ENCODE assay signal across 30 cellular contexts in genomic region chr16:14146445-14146844, GRCh38.
DNase-seq lines count a peak whose midpoint lies in the region; ATAC-seq, FAIRE-seq and TF ChIP-seq lines count a peak whose summit lies in the region.
"Had no signal": no experiment of that assay in that cellular context is flagged by ENCODE, and none has a peak within 500 bp of the region (broad histone marks: within the 10 kb centered on the region; RNA-seq: fewer than 3 reads in every experiment).

No MANE protein-coding gene starts in this region.

- H3K27ac ChIP-seq in HepG2 (ENCODE audit: extremely low read length, insufficient read depth, low read length) = no peak overlapping the region
- no peak overlapping the region for H3K27ac ChIP-seq in right lobe of liver
- no peak overlapping the region for H3K27ac ChIP-seq in effector memory CD4-positive, alpha-beta T cell (ENCODE audit: insufficient read depth, low read length, poor library complexity, severe bottlenecking)
- H3K27ac ChIP-seq: HL-60, RWPE1 had no signal

- no peak overlapping the region for H2AFZ ChIP-seq in HepG2 (ENCODE audit: low read length)

- no peak overlapping the region for H3K4me3 ChIP-seq in HepG2 (replicated peaks in 1 of 3; ENCODE audit: insufficient read depth in 1 of 3, low read depth in 2 of 3, low read length in 3 of 3)
- H3K4me3 ChIP-seq in right lobe of liver = no peak overlapping the region
- H3K4me3 ChIP-seq in effector memory CD4-positive, alpha-beta T cell (ENCODE audit: insufficient read depth, low read depth, low read length, poor library complexity, severe bottlenecking) = no peak overlapping the region

- POLR2A ChIA-PET in HepG2 (lab: Yijun Ruan, JAX) (interaction anchor here (1.3 kb wide), 1 partner anchor 76 kb away, joined by 3 read pairs; no protein-coding TSS in a partner anchor), GM10248 (lab: Yijun Ruan, JAX) (no interaction called here)

- no peaks in the 10 kb centered on the region for H3K27me3 ChIP-seq in HepG2 (ENCODE audit: control insufficient read depth in 1 of 2, insufficient read depth in 2 of 2, low read length in 2 of 2)
- no peaks in the 10 kb centered on the region for H3K27me3 ChIP-seq in right lobe of liver
- no peaks in the 10 kb centered on the region for H3K27me3 ChIP-seq in effector memory CD4-positive, alpha-beta T cell (replicated peaks; ENCODE audit: control insufficient read depth, insufficient read depth, low read length, poor library complexity, severe bottlenecking)

- H3K4me1 ChIP-seq in HepG2 (ENCODE audit: insufficient read depth, low read length) (peaks cover 15% of the 10 kb centered on the region), right lobe of liver (peaks cover 0 to 10% (median 3%) of the 10 kb centered on the region in 4 donors)
- no peaks in the 10 kb centered on the region for H3K4me1 ChIP-seq in effector memory CD4-positive, alpha-beta T cell (ENCODE audit: control insufficient read depth, insufficient read depth, low read length, poor library complexity, severe bottlenecking)

- no peak for TF ChIP-seq CTCF in HepG2 (CRISPR knock-in tag; IDR thresholded peaks at IDR 0.05)
- no peak for TF ChIP-seq CTCF in right lobe of liver (IDR thresholded peaks at IDR 0.05)
- no peak for TF ChIP-seq CTCF in mesothelial cell of epicardium (IDR thresholded peaks at IDR 0.05; ENCODE audit: unreplicated experiment)
- no peak for TF ChIP-seq CTCF in GM10248 (IDR thresholded peaks at IDR 0.05; ENCODE audit: control extremely low read depth, extremely low read depth, low read depth, missing control alignments)

- peaks cover 5 to 16% of the 10 kb centered on the region in 2 experiments; a peak in 4 of 5 replicates for H3K36me3 ChIP-seq in HepG2 (replicated peaks in 1 of 2; ENCODE audit: control insufficient read depth in 1 of 2, insufficient read depth in 2 of 2, low read length in 2 of 2)
- H3K36me3 ChIP-seq in right lobe of liver = no peaks in the 10 kb centered on the region
- H3K36me3 ChIP-seq in effector memory CD4-positive, alpha-beta T cell (ENCODE audit: control insufficient read depth, insufficient read depth, low read length) = no peaks in the 10 kb centered on the region

- no peak for TF ChIP-seq RAD21 in HepG2 (CRISPR knock-in tag; IDR thresholded peaks at IDR 0.05)

- TF ChIP-seq POLR2A in HepG2 (IDR thresholded peaks at IDR 0.05; ENCODE audit: insufficient read depth in 1 of 2, low read depth in 2 of 2, low read length in 2 of 2) (no peak), right lobe of liver (IDR thresholded peaks at IDR 0.05) (no peak)

- ATAC-seq in HepG2 = no peak; the same call in 2 of the 3 replicates
- no peak for ATAC-seq in right lobe of liver
- ATAC-seq: left lobe of liver, sciatic nerve, T-cell had no signal

- no peak overlapping the region for H3K9ac ChIP-seq in HepG2 (ENCODE audit: insufficient read depth, low read depth, low read length)

- peaks cover 16% of the 10 kb centered on the region for H3K4me1 Mint-ChIP-seq in mesothelial cell of epicardium
- H3K4me1 Mint-ChIP-seq: activated B cell treated with CpG ODN at 0.5 μM for 24 hours, T-cell had no signal

- FAIRE-seq in HepG2 (lab: Jason Lieb, UNC) = no peak
- FAIRE-seq: bronchial epithelial cell, endothelial cell of umbilical vein, GM18507, H1 had no signal

- no peaks in the 10 kb centered on the region for H3K9me3 Mint-ChIP-seq in mesothelial cell of epicardium
- H3K9me3 Mint-ChIP-seq: activated B cell treated with CpG ODN at 0.5 μM for 24 hours; activated T-helper 1 cell treated with anti-CD3 and anti-CD28 coated beads, Interleukin-12 subunit alpha, Interleukin-12 subunit beta, Interleukin-2, Interleukin-4 antibody, amounts not matched to agents 30 ng/mL and 10 ng/mL and 1 ng/mL, durations not matched to agents 14 hours and 24 hours and 36 hours; T-cell had no signal

- intact Hi-C loops in HepG2 (cut with micrococcal nuclease; ENCODE audit: unreplicated experiment) (no loop called here), right lobe of liver (cut with DNase I) (no loop called here)

- peak overlapping the region; percentile 28 for H3K27ac Mint-ChIP-seq in mesothelial cell of epicardium
- H3K27ac Mint-ChIP-seq: activated B cell treated with CpG ODN at 0.5 μM for 24 hours; activated T-helper 1 cell treated with anti-CD3 and anti-CD28 coated beads, Interleukin-12 subunit alpha, Interleukin-12 subunit beta, Interleukin-2, Interleukin-4 antibody, amounts not matched to agents 30 ng/mL and 10 ng/mL and 1 ng/mL, durations not matched to agents 14 hours and 24 hours and 36 hours; progenitor cell of endocrine pancreas; T-cell had no signal

- no peak overlapping the region for H3K4me3 Mint-ChIP-seq in mesothelial cell of epicardium
- H3K4me3 Mint-ChIP-seq: activated B cell treated with CpG ODN at 0.5 μM for 24 hours; activated T-helper 1 cell treated with anti-CD3 and anti-CD28 coated beads, Interleukin-12 subunit alpha, Interleukin-12 subunit beta, Interleukin-2, Interleukin-4 antibody, amounts not matched to agents 30 ng/mL and 10 ng/mL and 1 ng/mL, durations not matched to agents 14 hours and 24 hours and 36 hours; T-cell had no signal

- H3K9me3 ChIP-seq in HepG2 (ENCODE audit: low read length) (no peaks in the 10 kb centered on the region), right lobe of liver (no peaks in the 10 kb centered on the region)
- no peaks in the 10 kb centered on the region for H3K9me3 ChIP-seq in effector memory CD4-positive, alpha-beta T cell (ENCODE audit: control insufficient read depth, low read length)

- CTCF ChIA-PET in HepG2 (lab: Yijun Ruan, JAX; ENCODE audit: low intra/inter-chr PET ratio, low total read pairs) (no interaction called here), GM10248 (lab: Yijun Ruan, JAX) (interaction anchor here (0.6 to 2.2 kb wide), 5 partner anchors 11 to 227 kb away, joined by 3 to 8 read pairs (median 3); partner anchors contain the start of gene ERCC4)

- H3K27me3 Mint-ChIP-seq in mesothelial cell of epicardium (ENCODE audit: low read depth) = no peaks in the 10 kb centered on the region
- H3K27me3 Mint-ChIP-seq: activated B cell treated with CpG ODN at 0.5 μM for 24 hours, progenitor cell of endocrine pancreas, T-cell had no signal

- no peaks in the 10 kb centered on the region; the same call in 1 of the 2 replicates for H4K20me1 ChIP-seq in HepG2 (ENCODE audit: insufficient read depth, low read length)

- DNase-seq in HepG2 (ENCODE audit: low spot score) = peak; percentile 60
- no peak for DNase-seq in right lobe of liver
- peak; percentile 28 for DNase-seq in RPMI8226
- no peak for DNase-seq in mesothelial cell of epicardium (ENCODE audit: low spot score in 2 of 2, unreplicated experiment in 2 of 2)
- DNase-seq in effector memory CD4-positive, alpha-beta T cell = no peak
- DNase-seq in GM10248 (ENCODE audit: extremely low spot score) = no peak
- no peak for DNase-seq in foreskin melanocyte
- DNase-seq in NCI-H2196 treated with DMSO at 0.1 percent for 48 hours (lab: John Stamatoyannopoulos, UW; ENCODE audit: unreplicated experiment) = no peak
- DNase-seq: activated B cell treated with CpG ODN at 0.5 μM for 24 hours; activated CD4-positive, alpha-beta T cell treated with anti-CD3 and anti-CD28 coated beads, Interleukin-2, amount 50 U/mL, for 1 hour; activated naive CD4-positive, alpha-beta T cell treated with anti-CD3 and anti-CD28 coated beads, Interleukin-2, amount 50 U/mL, for 16 hours; amygdala; cortex of kidney; Karpas-422; mesenchymal stem cell; MV-4-11; NCI-H146; NCI-H510A treated with DMSO at 0.1 percent for 48 hours; stimulated activated naive CD4-positive, alpha-beta T cell; T-cell had no signal

- BruUV-seq in HepG2 (replicated peaks; lab: Mats Ljungman, UMichigan) = no TSS peak

- no peak overlapping the region for H3K4me2 ChIP-seq in HepG2 (ENCODE audit: low read depth, low read length)

- TF ChIP-seq EP300 in HepG2 (IDR thresholded peaks at IDR 0.05; ENCODE audit: low read depth in 2 of 2, low read length in 2 of 2) (no peak), HepG2 (CRISPR knock-in tag; IDR thresholded peaks at IDR 0.05; ENCODE audit: borderline replicate concordance) (no peak)

- H3K79me2 ChIP-seq in HepG2 (ENCODE audit: insufficient read depth, low read length) = no peaks in the 10 kb centered on the region

- H3K36me3 Mint-ChIP-seq in mesothelial cell of epicardium = peaks cover 18% of the 10 kb centered on the region

- in situ Hi-C loops in HepG2 (cut with HindIII; ENCODE audit: extremely low pct_ligation_motif_present, low pct_unique_long_range_greater_than_20kb) = no loop called here

TF ChIP-seq in HepG2, 621 proteins besides CTCF, POLR2A, EP300 and RAD21:
- TF ChIP-seq NFKBIZ (CRISPR knock-in tag; IDR thresholded peaks at IDR 0.05) (no peak), ZNF282 (IDR thresholded peaks at IDR 0.05; ENCODE audit: partially characterized antibody) (no peak), FOXJ3 (CRISPR knock-in tag; IDR thresholded peaks at IDR 0.05; ENCODE audit: borderline replicate concordance) (0 out of 2 replicates have a peak, but pooled peaks have one; percentile 26), HNF4A (CRISPR knock-in tag; IDR thresholded peaks at IDR 0.05) (peak; percentile 27; the same call in 1 of the 2 replicates), RXRB (CRISPR knock-in tag; IDR thresholded peaks at IDR 0.05; ENCODE audit: borderline replicate concordance) (peak; percentile 33; the same call in 1 of the 2 replicates), ZNF644 (CRISPR knock-in tag; IDR thresholded peaks at IDR 0.05; ENCODE audit: low read depth) (0 out of 2 replicates have a peak, but pooled peaks have one; percentile 59), PPARG (CRISPR knock-in tag; conservative IDR thresholded peaks at IDR 0.05) (peak; percentile 79), THAP9 (CRISPR knock-in tag; IDR thresholded peaks at IDR 0.05; ENCODE audit: borderline replicate concordance) (no peak)

Comparison
In these comparisons a context has a peak if more than half of its experiments do, and no peak if none do; other contexts are left out.
1. DNase-seq: peak in HepG2 (single experiment) and RPMI8226 (single experiment); none in right lobe of liver (0 of 3), mesothelial cell of epicardium (0 of 2), effector memory CD4-positive, alpha-beta T cell (0 of 3), GM10248 (single experiment), foreskin melanocyte (single experiment) and NCI-H2196 treated with DMSO at 0.1 percent for 48 hours (single experiment).